ENCODE assay signal across 1 cellular context in genomic region chr7:33042029-33042428, GRCh38.
TF ChIP-seq lines count a peak whose summit lies in the region.

No MANE protein-coding gene starts in this region.

TF ChIP-seq in K562, 482 proteins besides CTCF, POLR2A, EP300 and RAD21:
- peak; percentile 31 to 52; a peak in 1 of 4 replicates for TF ChIP-seq KDM1A (IDR thresholded peaks at IDR 0.05)
- TF ChIP-seq ZBTB33 (CRISPR knock-in tag; IDR thresholded peaks at IDR 0.05), result peak; percentile 63; the same call in 1 of the 2 replicates
- TF ChIP-seq CEBPB (tag; IDR thresholded peaks at IDR 0.05), result peak; percentile 81
- 0 out of 4 replicates have a peak, but pooled peaks of 1 of the 2 experiments have one; percentile 34 for TF ChIP-seq MLLT1 (IDR thresholded peaks at IDR 0.05)
